8 cellular contexts compared by ENCODE assay signal in genomic region chr6:155493694-155494143, GRCh38. TPM values are rescaled to one million over a fixed set of nuclear protein-coding genes. Genes with fewer than 3 reads are reported as not detected.
DNase-seq lines count a peak whose midpoint lies in the region; ATAC-seq, FAIRE-seq and TF ChIP-seq lines count a peak whose summit lies in the region.

No MANE protein-coding gene starts in this region.

- ATAC-seq in GM19463 (IDR thresholded peaks at IDR 0.05; ENCODE audit: unreplicated experiment) (peak; percentile 93), HG03469 (IDR thresholded peaks at IDR 0.05; ENCODE audit: unreplicated experiment) (peak; percentile 97), GM19467 (IDR thresholded peaks at IDR 0.05; ENCODE audit: unreplicated experiment) (no peak), natural killer cell (no peak)
- peak; percentile 74 to 93 for ATAC-seq in activated naive CD4-positive, alpha-beta T cell treated with anti-CD3 and anti-CD28 coated beads, Interleukin-2, amount 50 U/mL, for 72 hours

- peaks cover 0 to 4% of the 10 kb centered on the region in 2 donors for H3K27me3 Mint-ChIP-seq in natural killer cell (ENCODE audit: low read depth in 2 of 2)

- H3K36me3 Mint-ChIP-seq in activated naive CD4-positive, alpha-beta T cell treated with anti-CD3 and anti-CD28 coated beads, Interleukin-2, amount 50 U/mL, for 72 hours, result peaks cover 0 to 20% of the 10 kb centered on the region in 2 donors
- no peaks in the 10 kb centered on the region for H3K36me3 Mint-ChIP-seq in natural killer cell

- TF ChIP-seq CTCF in D721Med (IDR thresholded peaks at IDR 0.05; ENCODE audit: insufficient read depth, missing control alignments) (no peak), natural killer cell (IDR thresholded peaks at IDR 0.05) (no peak)

- peak; percentile 16 for DNase-seq in D721Med (ENCODE audit: insufficient read length, low spot score)
- DNase-seq in activated naive CD4-positive, alpha-beta T cell treated with anti-CD3 and anti-CD28 coated beads, Interleukin-2, amount 50 U/mL, for 72 hours (ENCODE audit: low spot score in 2 of 2), result no peak
- peak; percentile 14 for DNase-seq in inferior parietal cortex (ENCODE audit: extremely low spot score)
- no peak for DNase-seq in hippocampal formation (lab: John Stamatoyannopoulos, UW)
- no peak for DNase-seq in natural killer cell

- no peaks in the 10 kb centered on the region for H3K4me1 Mint-ChIP-seq in natural killer cell

- H3K27ac Mint-ChIP-seq in activated naive CD4-positive, alpha-beta T cell treated with anti-CD3 and anti-CD28 coated beads, Interleukin-2, amount 50 U/mL, for 72 hours, result no peak overlapping the region
- H3K27ac Mint-ChIP-seq in natural killer cell, result no peak overlapping the region

- intact Hi-C loops in natural killer cell (cut with micrococcal nuclease), result no loop called here

- H3K4me3 Mint-ChIP-seq in natural killer cell, result no peak overlapping the region

- peaks cover 8 to 16% of the 10 kb centered on the region in 2 donors for H3K9me3 Mint-ChIP-seq in activated naive CD4-positive, alpha-beta T cell treated with anti-CD3 and anti-CD28 coated beads, Interleukin-2, amount 50 U/mL, for 72 hours
- peaks cover 0 to 2% of the 10 kb centered on the region in 2 donors for H3K9me3 Mint-ChIP-seq in natural killer cell

- peak; percentile 46 for FAIRE-seq in D721Med (lab: Jason Lieb, UNC)

RNA-seq across cellular contexts. Expression of gene NOX3, which starts 38.1 kb away (rescaled TPM):
- not detected for total RNA-seq in activated naive CD4-positive, alpha-beta T cell treated with anti-CD3 and anti-CD28 coated beads, Interleukin-2, amount 50 U/mL, for 72 hours
- total RNA-seq in natural killer cell, result not detected

Comparison
In these comparisons a context has a peak if more than half of its experiments do, and no peak if none do; other contexts are left out.
1. DNase-seq: peak in D721Med (single experiment) and inferior parietal cortex (single experiment); none in activated naive CD4-positive, alpha-beta T cell treated with anti-CD3 and anti-CD28 coated beads, Interleukin-2, amount 50 U/mL, for 72 hours (0 of 2), hippocampal formation (0 of 2) and natural killer cell (single experiment).
2. ATAC-seq: peak in GM19463 (single experiment), HG03469 (single experiment) and activated naive CD4-positive, alpha-beta T cell treated with anti-CD3 and anti-CD28 coated beads, Interleukin-2, amount 50 U/mL, for 72 hours (2 of 2); none in GM19467 (single experiment) and natural killer cell (0 of 3).